ENCODE assay signal across 18 cellular contexts in genomic region chr10:110241841-110242240, GRCh38. TPM values are rescaled to one million over a fixed set of nuclear protein-coding genes. Genes with fewer than 3 reads are reported as not detected.
DNase-seq lines count a peak whose midpoint lies in the region; ATAC-seq lines count a peak whose summit lies in the region.
"Had no signal": no experiment of that assay in that cellular context is flagged by ENCODE, and none has a peak within 500 bp of the region (broad histone marks: within the 10 kb centered on the region; RNA-seq: fewer than 3 reads in every experiment).

No MANE protein-coding gene starts in this region.

- peaks cover 3% of the 10 kb centered on the region for H3K9me3 Mint-ChIP-seq in activated T-cell treated with anti-CD3 and anti-CD28 coated beads, Interleukin-2, amount 50 U/mL, for 4 hours
- no peaks in the 10 kb centered on the region for H3K9me3 Mint-ChIP-seq in activated T-cell treated with anti-CD3 and anti-CD28 coated beads, Interleukin-2, amount 50 U/mL, for 24 hours
- H3K9me3 Mint-ChIP-seq: HFFc6 had no signal

- H3K4me1 Mint-ChIP-seq in activated T-cell treated with anti-CD3 and anti-CD28 coated beads, Interleukin-2, amount 50 U/mL, for 4 hours (ENCODE audit: low read depth) = peaks cover 40% of the 10 kb centered on the region
- peaks cover 30% of the 10 kb centered on the region for H3K4me1 Mint-ChIP-seq in activated T-cell treated with anti-CD3 and anti-CD28 coated beads, Interleukin-2, amount 50 U/mL, for 24 hours (ENCODE audit: low read depth)

- peaks cover 5% of the 10 kb centered on the region for H3K4me1 ChIP-seq in mesendoderm (ENCODE audit: control insufficient read depth, low read depth, low read length)

- H3K36me3 Mint-ChIP-seq in activated T-cell treated with anti-CD3 and anti-CD28 coated beads, Interleukin-2, amount 50 U/mL, for 4 hours (ENCODE audit: insufficient read depth) = peaks cover 45% of the 10 kb centered on the region
- H3K36me3 Mint-ChIP-seq in activated T-cell treated with anti-CD3 and anti-CD28 coated beads, Interleukin-2, amount 50 U/mL, for 24 hours (ENCODE audit: low read depth) = peaks cover 35% of the 10 kb centered on the region

- no peak overlapping the region for H3K27ac Mint-ChIP-seq in activated T-cell treated with anti-CD3 and anti-CD28 coated beads, Interleukin-2, amount 50 U/mL, for 24 hours
- H3K27ac Mint-ChIP-seq: HFFc6 had no signal

- H3K79me2 ChIP-seq in mesendoderm (ENCODE audit: control insufficient read depth, insufficient read depth, low read length) = no peaks in the 10 kb centered on the region

- no peak overlapping the region for H3K56ac ChIP-seq in mesendoderm (ENCODE audit: low read length)

- H3K18ac ChIP-seq in mesendoderm (ENCODE audit: low read length) = no peak overlapping the region

- peak overlapping the region; percentile 54 for H3K4me3 Mint-ChIP-seq in activated T-cell treated with anti-CD3 and anti-CD28 coated beads, Interleukin-2, amount 50 U/mL, for 4 hours
- H3K4me3 Mint-ChIP-seq in activated T-cell treated with anti-CD3 and anti-CD28 coated beads, Interleukin-2, amount 50 U/mL, for 24 hours = no peak overlapping the region
- H3K4me3 Mint-ChIP-seq: HFFc6 had no signal

- no peaks in the 10 kb centered on the region for H3K79me1 ChIP-seq in mesendoderm (ENCODE audit: low read length)

- peak overlapping the region; percentile 52 for H2BK5ac ChIP-seq in mesendoderm (ENCODE audit: low read length)

- no peak overlapping the region for H4K5ac ChIP-seq in mesendoderm (ENCODE audit: low read length)

- H3K27ac ChIP-seq in mesendoderm (ENCODE audit: low read depth, low read length) = no peak overlapping the region

- DNase-seq in activated T-cell treated with anti-CD3 and anti-CD28 coated beads, Interleukin-2, amount 50 U/mL, for 4 hours = no peak
- no peak for DNase-seq in activated T-cell treated with anti-CD3 and anti-CD28 coated beads, Interleukin-2, amount 50 U/mL, for 24 hours
- DNase-seq in mesendoderm (peak; percentile 47), cerebellar cortex (ENCODE audit: low spot score) (no peak)
- DNase-seq in activated CD4-positive, alpha-beta T cell treated with anti-CD3 and anti-CD28 coated beads for 48 hours = no peak
- DNase-seq: ACHN; activated CD4-positive, alpha-beta T cell treated with anti-CD3 and anti-CD28 coated beads, Interleukin-2, amount 50 U/mL, for 4 hours; adrenal gland; head of caudate nucleus; HFFc6; Karpas-422; naive thymus-derived CD4-positive, alpha-beta T cell; NCI-H82; stimulated activated CD4-positive, alpha-beta T cell treated with anti-CD3 and anti-CD28 coated beads, Interleukin-2, amount 100 ng/mL, for 48 hours had no signal

- WGBS in mesendoderm (ENCODE audit: extremely low coverage, insufficient coverage, low lambda C conversion rate) = no CpG with 5 or more reads among the region's 2 CpGs

- no peak overlapping the region for H2BK120ac ChIP-seq in mesendoderm (ENCODE audit: low read depth, low read length)

- H4K8ac ChIP-seq in mesendoderm (ENCODE audit: low read depth, low read length) = no peak overlapping the region

- H3K36me3 ChIP-seq in mesendoderm (ENCODE audit: control insufficient read depth, insufficient read depth, low read length) = no peaks in the 10 kb centered on the region

- H3K4ac ChIP-seq in mesendoderm (ENCODE audit: low read depth, low read length) = no peak overlapping the region

- H3K27me3 Mint-ChIP-seq in activated T-cell treated with anti-CD3 and anti-CD28 coated beads, Interleukin-2, amount 50 U/mL, for 4 hours (ENCODE audit: low read depth) = no peaks in the 10 kb centered on the region
- peaks cover 10% of the 10 kb centered on the region for H3K27me3 Mint-ChIP-seq in activated T-cell treated with anti-CD3 and anti-CD28 coated beads, Interleukin-2, amount 50 U/mL, for 24 hours

- no peak overlapping the region for H2AK5ac ChIP-seq in mesendoderm (ENCODE audit: low read length)

- no peak overlapping the region for H3K4me3 ChIP-seq in mesendoderm (ENCODE audit: low read length)
- H3K4me3 ChIP-seq: adrenal gland had no signal

- ATAC-seq in activated T-cell treated with anti-CD3 and anti-CD28 coated beads, Interleukin-2, amount 50 U/mL, for 4 hours = peak in 1 of 2 donors; percentile 38
- peak; percentile 28 for ATAC-seq in GM19467 (IDR thresholded peaks at IDR 0.05; ENCODE audit: unreplicated experiment)
- ATAC-seq in HG03378 (IDR thresholded peaks at IDR 0.05; ENCODE audit: unreplicated experiment) = peak; percentile 31
- ATAC-seq in GM21529 (IDR thresholded peaks at IDR 0.05; ENCODE audit: unreplicated experiment) = no peak
- ATAC-seq: naive thymus-derived CD4-positive, alpha-beta T cell; SK-N-SH treated with all-trans-retinoic acid at 6 μM for 48 hours had no signal

- H3K4me2 ChIP-seq in mesendoderm (ENCODE audit: low read length) = no peak overlapping the region

- no peak overlapping the region for H2BK15ac ChIP-seq in mesendoderm (replicated peaks; ENCODE audit: low read depth)

- no peaks in the 10 kb centered on the region for H3K27me3 ChIP-seq in mesendoderm (ENCODE audit: insufficient read depth, low read length, poor library complexity)
- H3K27me3 ChIP-seq: adrenal gland had no signal

- no peak overlapping the region for H3K23ac ChIP-seq in mesendoderm (ENCODE audit: low read length)

- H3K9ac ChIP-seq in mesendoderm (ENCODE audit: low read length) = no peak overlapping the region

RNA-seq across cellular contexts. Expression of gene MXI1, which starts 34.4 kb away (rescaled TPM):
- total RNA-seq in activated T-cell treated with anti-CD3 and anti-CD28 coated beads, Interleukin-2, amount 50 U/mL, for 4 hours = 10 to 100 TPM; 13.6 to 14.5 (median 14.2) TPM
- polyA plus RNA-seq in mesendoderm (2013, experiment 1 of 2) = 4.7 TPM
- polyA plus RNA-seq in mesendoderm (2013, experiment 2 of 2) = 4.4 TPM
